Comparison of ENCODE assay signal across 1 cellular context in the genomic region with DNA sequence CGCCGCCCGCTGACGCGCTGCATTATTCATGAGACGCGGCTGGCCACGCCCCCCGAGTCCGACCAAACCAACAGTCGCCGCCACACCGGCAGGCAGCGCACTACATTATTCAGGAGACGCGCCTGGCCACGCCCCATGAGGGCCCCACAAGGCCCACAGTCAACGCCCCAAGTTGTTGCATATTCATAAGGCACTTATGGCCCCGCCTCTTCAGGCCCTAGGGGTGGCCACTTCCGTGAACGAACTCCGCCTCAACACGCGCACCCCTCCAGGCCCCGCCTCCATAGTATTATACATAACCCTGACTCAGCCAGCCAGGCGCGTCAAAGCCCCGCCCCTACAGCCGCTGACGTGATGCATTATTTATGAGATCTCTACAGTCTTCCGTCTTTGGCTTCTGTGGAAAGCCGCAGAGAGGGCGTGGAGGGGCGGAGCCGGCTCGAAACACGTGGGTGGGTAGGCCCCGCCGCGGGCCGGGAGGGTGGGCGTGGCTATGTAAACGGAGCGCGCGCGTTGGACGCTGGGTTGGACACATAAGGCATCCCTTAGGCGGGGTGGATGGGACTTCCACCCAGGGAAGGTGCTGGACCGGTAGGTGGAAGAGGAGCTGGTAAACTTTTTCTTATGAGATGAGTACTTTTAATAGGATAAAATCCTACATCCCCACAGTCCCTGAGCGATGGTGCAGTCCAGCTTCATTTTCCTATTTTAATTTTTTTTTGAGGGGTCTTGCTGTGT.
TF ChIP-seq lines count a peak whose summit lies in the region.

No MANE protein-coding gene starts in this region.

TF ChIP-seq in HepG2, 621 proteins besides CTCF, POLR2A, EP300 and RAD21 (continued from another document and continues in another):
- TF ChIP-seq, protein P1, sequence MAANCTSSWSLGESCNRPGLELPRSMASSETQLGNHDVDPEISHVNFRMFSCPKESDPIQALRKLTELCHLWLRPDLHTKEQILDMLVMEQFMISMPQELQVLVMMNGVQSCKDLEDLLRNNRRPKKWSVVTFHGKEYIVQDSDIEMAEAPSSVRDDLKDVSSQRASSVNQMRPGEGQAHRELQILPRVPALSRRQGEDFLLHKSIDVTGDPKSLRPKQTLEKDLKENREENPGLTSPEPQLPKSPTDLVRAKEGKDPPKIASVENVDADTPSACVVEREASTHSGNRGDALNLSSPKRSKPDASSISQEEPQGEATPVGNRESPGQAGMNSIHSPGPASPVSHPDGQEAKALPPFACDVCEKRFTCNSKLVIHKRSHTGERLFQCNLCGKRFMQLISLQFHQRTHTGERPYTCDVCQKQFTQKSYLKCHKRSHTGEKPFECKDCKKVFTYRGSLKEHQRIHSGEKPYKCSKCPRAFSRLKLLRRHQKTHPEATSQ (CRISPR knock-in tag; IDR thresholded peaks at IDR 0.05; ENCODE audit: borderline replicate concordance) = no peak
- TF ChIP-seq GATA4 (IDR thresholded peaks at IDR 0.05; ENCODE audit: borderline replicate concordance, low read depth) (no peak), HNRNPLL (IDR thresholded peaks at IDR 0.05; ENCODE audit: low read depth, low read length, poor library complexity, severe bottlenecking) (peak; percentile 44), ZNF136 (CRISPR knock-in tag; IDR thresholded peaks at IDR 0.05; ENCODE audit: low read depth) (no peak), ZNF841 (CRISPR knock-in tag; IDR thresholded peaks at IDR 0.05; ENCODE audit: borderline replicate concordance) (no peak), ARNTL (CRISPR knock-in tag; IDR thresholded peaks at IDR 0.05) (peak; percentile 72; the same call in 1 of the 2 replicates), ZNF616 (CRISPR knock-in tag; IDR thresholded peaks at IDR 0.05; ENCODE audit: low read depth) (no peak), ZNF101 (CRISPR knock-in tag; IDR thresholded peaks at IDR 0.05; ENCODE audit: borderline replicate concordance, low read depth) (no peak), HNF4G (IDR thresholded peaks at IDR 0.05; ENCODE audit: borderline replicate concordance, low read depth, low read length) (no peak), HNF4G (CRISPR knock-in tag; IDR thresholded peaks at IDR 0.05; ENCODE audit: borderline replicate concordance, low read depth) (no peak), NR3C1 (CRISPR knock-in tag; IDR thresholded peaks at IDR 0.05) (no peak), HDAC2 (CRISPR knock-in tag; IDR thresholded peaks at IDR 0.05) (peak; percentile 13; the same call in 1 of the 2 replicates), CHD2 (IDR thresholded peaks at IDR 0.05; ENCODE audit: low read depth, low read length) (no peak), ADNP (CRISPR knock-in tag; IDR thresholded peaks at IDR 0.05) (no peak), ZSCAN25 (CRISPR knock-in tag; IDR thresholded peaks at IDR 0.05) (no peak), POGZ (CRISPR knock-in tag; IDR thresholded peaks at IDR 0.05) (no peak), MYNN (CRISPR knock-in tag; IDR thresholded peaks at IDR 0.05; ENCODE audit: low read depth) (no peak), ZNF10 (CRISPR knock-in tag; IDR thresholded peaks at IDR 0.05; ENCODE audit: borderline replicate concordance, low read depth) (no peak), SIN3A (IDR thresholded peaks at IDR 0.05; ENCODE audit: borderline replicate concordance, low read depth, low read length) (no peak), RBFOX2 (IDR thresholded peaks at IDR 0.05; ENCODE audit: low read depth, low read length) (0 out of 2 replicates have a peak, but pooled peaks have one; percentile 5), ZNF432 (CRISPR knock-in tag; IDR thresholded peaks at IDR 0.05; ENCODE audit: borderline replicate concordance) (no peak), TOE1 (CRISPR knock-in tag; IDR thresholded peaks at IDR 0.05) (no peak), MEIS2 (CRISPR knock-in tag; IDR thresholded peaks at IDR 0.05) (no peak)
- TF ChIP-seq, protein P2, sequence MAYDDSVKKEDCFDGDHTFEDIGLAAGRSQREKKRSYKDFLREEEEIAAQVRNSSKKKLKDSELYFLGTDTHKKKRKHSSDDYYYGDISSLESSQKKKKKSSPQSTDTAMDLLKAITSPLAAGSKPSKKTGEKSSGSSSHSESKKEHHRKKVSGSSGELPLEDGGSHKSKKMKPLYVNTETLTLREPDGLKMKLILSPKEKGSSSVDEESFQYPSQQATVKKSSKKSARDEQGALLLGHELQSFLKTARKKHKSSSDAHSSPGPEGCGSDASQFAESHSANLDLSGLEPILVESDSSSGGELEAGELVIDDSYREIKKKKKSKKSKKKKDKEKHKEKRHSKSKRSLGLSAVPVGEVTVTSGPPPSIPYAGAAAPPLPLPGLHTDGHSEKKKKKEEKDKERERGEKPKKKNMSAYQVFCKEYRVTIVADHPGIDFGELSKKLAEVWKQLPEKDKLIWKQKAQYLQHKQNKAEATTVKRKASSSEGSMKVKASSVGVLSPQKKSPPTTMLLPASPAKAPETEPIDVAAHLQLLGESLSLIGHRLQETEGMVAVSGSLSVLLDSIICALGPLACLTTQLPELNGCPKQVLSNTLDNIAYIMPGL (CRISPR knock-in tag; IDR thresholded peaks at IDR 0.05; ENCODE audit: borderline replicate concordance in 1 of 2, low read depth in 1 of 2) = 0 out of 4 replicates have a peak, but pooled peaks of 1 of the 2 experiments have one; percentile 0
- TF ChIP-seq, protein P3, sequence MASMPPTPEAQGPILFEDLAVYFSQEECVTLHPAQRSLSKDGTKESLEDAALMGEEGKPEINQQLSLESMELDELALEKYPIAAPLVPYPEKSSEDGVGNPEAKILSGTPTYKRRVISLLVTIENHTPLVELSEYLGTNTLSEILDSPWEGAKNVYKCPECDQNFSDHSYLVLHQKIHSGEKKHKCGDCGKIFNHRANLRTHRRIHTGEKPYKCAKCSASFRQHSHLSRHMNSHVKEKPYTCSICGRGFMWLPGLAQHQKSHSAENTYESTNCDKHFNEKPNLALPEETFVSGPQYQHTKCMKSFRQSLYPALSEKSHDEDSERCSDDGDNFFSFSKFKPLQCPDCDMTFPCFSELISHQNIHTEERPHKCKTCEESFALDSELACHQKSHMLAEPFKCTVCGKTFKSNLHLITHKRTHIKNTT (CRISPR knock-in tag; IDR thresholded peaks at IDR 0.05) = no peak
- TF ChIP-seq, protein P4, sequence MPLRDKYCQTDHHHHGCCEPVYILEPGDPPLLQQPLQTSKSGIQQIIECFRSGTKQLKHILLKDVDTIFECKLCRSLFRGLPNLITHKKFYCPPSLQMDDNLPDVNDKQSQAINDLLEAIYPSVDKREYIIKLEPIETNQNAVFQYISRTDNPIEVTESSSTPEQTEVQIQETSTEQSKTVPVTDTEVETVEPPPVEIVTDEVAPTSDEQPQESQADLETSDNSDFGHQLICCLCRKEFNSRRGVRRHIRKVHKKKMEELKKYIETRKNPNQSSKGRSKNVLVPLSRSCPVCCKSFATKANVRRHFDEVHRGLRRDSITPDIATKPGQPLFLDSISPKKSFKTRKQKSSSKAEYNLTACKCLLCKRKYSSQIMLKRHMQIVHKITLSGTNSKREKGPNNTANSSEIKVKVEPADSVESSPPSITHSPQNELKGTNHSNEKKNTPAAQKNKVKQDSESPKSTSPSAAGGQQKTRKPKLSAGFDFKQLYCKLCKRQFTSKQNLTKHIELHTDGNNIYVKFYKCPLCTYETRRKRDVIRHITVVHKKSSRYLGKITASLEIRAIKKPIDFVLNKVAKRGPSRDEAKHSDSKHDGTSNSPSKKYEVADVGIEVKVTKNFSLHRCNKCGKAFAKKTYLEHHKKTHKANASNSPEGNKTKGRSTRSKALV (CRISPR knock-in tag; IDR thresholded peaks at IDR 0.05) = no peak
- TF ChIP-seq, protein P5, sequence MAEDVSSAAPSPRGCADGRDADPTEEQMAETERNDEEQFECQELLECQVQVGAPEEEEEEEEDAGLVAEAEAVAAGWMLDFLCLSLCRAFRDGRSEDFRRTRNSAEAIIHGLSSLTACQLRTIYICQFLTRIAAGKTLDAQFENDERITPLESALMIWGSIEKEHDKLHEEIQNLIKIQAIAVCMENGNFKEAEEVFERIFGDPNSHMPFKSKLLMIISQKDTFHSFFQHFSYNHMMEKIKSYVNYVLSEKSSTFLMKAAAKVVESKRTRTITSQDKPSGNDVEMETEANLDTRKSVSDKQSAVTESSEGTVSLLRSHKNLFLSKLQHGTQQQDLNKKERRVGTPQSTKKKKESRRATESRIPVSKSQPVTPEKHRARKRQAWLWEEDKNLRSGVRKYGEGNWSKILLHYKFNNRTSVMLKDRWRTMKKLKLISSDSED (CRISPR knock-in tag; IDR thresholded peaks at IDR 0.05) = no peak
- TF ChIP-seq, protein P6, sequence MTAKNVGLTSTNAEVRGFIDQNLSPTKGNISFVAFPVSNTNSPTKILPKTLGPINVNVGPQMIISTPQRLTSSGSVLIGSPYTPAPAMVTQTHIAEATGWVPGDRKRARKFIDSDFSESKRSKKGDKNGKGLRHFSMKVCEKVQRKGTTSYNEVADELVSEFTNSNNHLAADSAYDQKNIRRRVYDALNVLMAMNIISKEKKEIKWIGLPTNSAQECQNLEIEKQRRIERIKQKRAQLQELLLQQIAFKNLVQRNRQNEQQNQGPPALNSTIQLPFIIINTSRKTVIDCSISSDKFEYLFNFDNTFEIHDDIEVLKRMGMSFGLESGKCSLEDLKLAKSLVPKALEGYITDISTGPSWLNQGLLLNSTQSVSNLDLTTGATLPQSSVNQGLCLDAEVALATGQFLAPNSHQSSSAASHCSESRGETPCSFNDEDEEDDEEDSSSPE (CRISPR knock-in tag; IDR thresholded peaks at IDR 0.05) = no peak
- TF ChIP-seq, protein P7, sequence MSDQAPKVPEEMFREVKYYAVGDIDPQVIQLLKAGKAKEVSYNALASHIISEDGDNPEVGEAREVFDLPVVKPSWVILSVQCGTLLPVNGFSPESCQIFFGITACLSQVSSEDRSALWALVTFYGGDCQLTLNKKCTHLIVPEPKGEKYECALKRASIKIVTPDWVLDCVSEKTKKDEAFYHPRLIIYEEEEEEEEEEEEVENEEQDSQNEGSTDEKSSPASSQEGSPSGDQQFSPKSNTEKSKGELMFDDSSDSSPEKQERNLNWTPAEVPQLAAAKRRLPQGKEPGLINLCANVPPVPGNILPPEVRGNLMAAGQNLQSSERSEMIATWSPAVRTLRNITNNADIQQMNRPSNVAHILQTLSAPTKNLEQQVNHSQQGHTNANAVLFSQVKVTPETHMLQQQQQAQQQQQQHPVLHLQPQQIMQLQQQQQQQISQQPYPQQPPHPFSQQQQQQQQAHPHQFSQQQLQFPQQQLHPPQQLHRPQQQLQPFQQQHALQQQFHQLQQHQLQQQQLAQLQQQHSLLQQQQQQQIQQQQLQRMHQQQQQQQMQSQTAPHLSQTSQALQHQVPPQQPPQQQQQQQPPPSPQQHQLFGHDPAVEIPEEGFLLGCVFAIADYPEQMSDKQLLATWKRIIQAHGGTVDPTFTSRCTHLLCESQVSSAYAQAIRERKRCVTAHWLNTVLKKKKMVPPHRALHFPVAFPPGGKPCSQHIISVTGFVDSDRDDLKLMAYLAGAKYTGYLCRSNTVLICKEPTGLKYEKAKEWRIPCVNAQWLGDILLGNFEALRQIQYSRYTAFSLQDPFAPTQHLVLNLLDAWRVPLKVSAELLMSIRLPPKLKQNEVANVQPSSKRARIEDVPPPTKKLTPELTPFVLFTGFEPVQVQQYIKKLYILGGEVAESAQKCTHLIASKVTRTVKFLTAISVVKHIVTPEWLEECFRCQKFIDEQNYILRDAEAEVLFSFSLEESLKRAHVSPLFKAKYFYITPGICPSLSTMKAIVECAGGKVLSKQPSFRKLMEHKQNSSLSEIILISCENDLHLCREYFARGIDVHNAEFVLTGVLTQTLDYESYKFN (CRISPR knock-in tag; conservative IDR thresholded peaks at IDR 0.05) = no peak; the same call in 1 of the 2 replicates
- TF ChIP-seq, protein P8, sequence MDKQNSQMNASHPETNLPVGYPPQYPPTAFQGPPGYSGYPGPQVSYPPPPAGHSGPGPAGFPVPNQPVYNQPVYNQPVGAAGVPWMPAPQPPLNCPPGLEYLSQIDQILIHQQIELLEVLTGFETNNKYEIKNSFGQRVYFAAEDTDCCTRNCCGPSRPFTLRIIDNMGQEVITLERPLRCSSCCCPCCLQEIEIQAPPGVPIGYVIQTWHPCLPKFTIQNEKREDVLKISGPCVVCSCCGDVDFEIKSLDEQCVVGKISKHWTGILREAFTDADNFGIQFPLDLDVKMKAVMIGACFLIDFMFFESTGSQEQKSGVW (CRISPR knock-in tag; IDR thresholded peaks at IDR 0.05; ENCODE audit: borderline replicate concordance) = no peak
- TF ChIP-seq, protein P9, sequence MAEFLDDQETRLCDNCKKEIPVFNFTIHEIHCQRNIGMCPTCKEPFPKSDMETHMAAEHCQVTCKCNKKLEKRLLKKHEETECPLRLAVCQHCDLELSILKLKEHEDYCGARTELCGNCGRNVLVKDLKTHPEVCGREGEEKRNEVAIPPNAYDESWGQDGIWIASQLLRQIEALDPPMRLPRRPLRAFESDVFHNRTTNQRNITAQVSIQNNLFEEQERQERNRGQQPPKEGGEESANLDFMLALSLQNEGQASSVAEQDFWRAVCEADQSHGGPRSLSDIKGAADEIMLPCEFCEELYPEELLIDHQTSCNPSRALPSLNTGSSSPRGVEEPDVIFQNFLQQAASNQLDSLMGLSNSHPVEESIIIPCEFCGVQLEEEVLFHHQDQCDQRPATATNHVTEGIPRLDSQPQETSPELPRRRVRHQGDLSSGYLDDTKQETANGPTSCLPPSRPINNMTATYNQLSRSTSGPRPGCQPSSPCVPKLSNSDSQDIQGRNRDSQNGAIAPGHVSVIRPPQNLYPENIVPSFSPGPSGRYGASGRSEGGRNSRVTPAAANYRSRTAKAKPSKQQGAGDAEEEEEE (CRISPR knock-in tag; IDR thresholded peaks at IDR 0.05; ENCODE audit: borderline replicate concordance) = no peak
